In the genomic region with DNA sequence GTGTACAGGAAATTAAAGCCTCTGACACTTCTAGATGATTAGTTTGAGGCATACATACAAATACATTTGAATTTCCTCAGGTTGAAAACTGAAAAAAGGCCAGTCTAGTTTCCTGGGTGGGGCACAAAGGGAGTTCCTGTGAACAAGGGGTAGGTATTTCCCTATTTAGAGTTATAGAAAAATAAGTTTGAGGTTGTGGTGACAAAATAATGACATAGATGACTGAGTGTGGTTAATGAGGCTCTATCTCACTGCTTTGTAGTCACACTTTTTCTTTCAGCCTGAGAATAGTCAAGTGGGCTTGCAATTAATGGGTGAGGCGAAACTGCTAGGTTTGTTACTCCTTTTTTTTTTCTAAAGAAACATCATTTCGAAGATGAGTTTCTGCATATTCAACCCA, we compare ENCODE assay signal across 8 cellular contexts. TPM values are rescaled to one million over a fixed set of nuclear protein-coding genes. Genes with fewer than 3 reads are reported as not detected.
A peak's percentile ranks its signal among the peaks of the same experiment; 100 is the strongest.
DNase-seq lines count a peak whose midpoint lies in the region; ATAC-seq and TF ChIP-seq lines count a peak whose summit lies in the region.

No MANE protein-coding gene starts in this region.

- no peak for TF ChIP-seq EP300 in transverse colon (IDR thresholded peaks at IDR 0.05; ENCODE audit: low read depth)

- TF ChIP-seq CTCF in DND-41 (IDR thresholded peaks at IDR 0.05; ENCODE audit: borderline replicate concordance, extremely low read depth, low read length, poor library complexity, severe bottlenecking) = no peak
- TF ChIP-seq CTCF in transverse colon (IDR thresholded peaks at IDR 0.05) = no peak
- TF ChIP-seq CTCF in lower leg skin (IDR thresholded peaks at IDR 0.05) = no peak

- no peak overlapping the region for H3K9ac ChIP-seq in DND-41 (ENCODE audit: low read depth, low read length)

- ATAC-seq in DND-41 (ENCODE audit: insufficient read depth, low read depth) (peak; percentile 64), GM19395 (IDR thresholded peaks at IDR 0.05; ENCODE audit: unreplicated experiment) (peak; percentile 62), HG03432 (IDR thresholded peaks at IDR 0.05; ENCODE audit: unreplicated experiment) (peak; percentile 66)

- no peaks in the 10 kb centered on the region for H4K20me1 ChIP-seq in DND-41 (ENCODE audit: insufficient read depth, low read length)

- H3K9me3 ChIP-seq in DND-41 (ENCODE audit: insufficient read depth, low read length, severe bottlenecking) (no peaks in the 10 kb centered on the region), transverse colon (no peaks in the 10 kb centered on the region)

- H3K27ac ChIP-seq in DND-41 (ENCODE audit: low read length) = no peak overlapping the region
- H3K27ac ChIP-seq in transverse colon = no peak overlapping the region

- H3K79me2 ChIP-seq in DND-41 (ENCODE audit: insufficient read depth, low read length) = no peaks in the 10 kb centered on the region

- intact Hi-C loops in transverse colon (cut with DNase I; ENCODE audit: low total_unique reads) = loop anchor here (10.0 kb wide), 1 partner anchor 217 kb away; no protein-coding TSS in a partner anchor
- intact Hi-C loops in lower leg skin (cut with DNase I; ENCODE audit: low total_unique reads) = loop anchor here (10.0 kb wide), 1 partner anchor 117 kb away; no protein-coding TSS in a partner anchor

- H2AFZ ChIP-seq in DND-41 (ENCODE audit: low read depth, low read length) = no peak overlapping the region

- H3K36me3 ChIP-seq in DND-41 (ENCODE audit: insufficient read depth, low read length) = no peaks in the 10 kb centered on the region
- H3K36me3 ChIP-seq in transverse colon = no peaks in the 10 kb centered on the region

- H3K4me3 ChIP-seq in DND-41 (ENCODE audit: low read depth in 1 of 2, low read length in 2 of 2) (no peak overlapping the region), transverse colon (no peak overlapping the region), lower leg skin (ENCODE audit: low read depth, poor library complexity, severe bottlenecking) (no peak overlapping the region)

- no peak for TF ChIP-seq POLR2A in transverse colon (IDR thresholded peaks at IDR 0.05)
- no peak for TF ChIP-seq POLR2A in lower leg skin (IDR thresholded peaks at IDR 0.05)

- H3K27me3 ChIP-seq in DND-41 (ENCODE audit: insufficient read depth, low read length, poor library complexity) (no peaks in the 10 kb centered on the region), transverse colon (no peaks in the 10 kb centered on the region)

- in situ Hi-C loops in transverse colon (cut with MboI; ENCODE audit: low pct_ligation_motif_present in 1 of 4, low pct_unique_long_range_greater_than_20kb in 1 of 4, low sequenced_read_pairs in 3 of 4) = loop anchor here in 1 of 4 donors (25.0 kb wide), 1 partner anchor 105 kb away; no protein-coding TSS in a partner anchor

- DNase-seq in DND-41 = no peak
- peak; percentile 7 for DNase-seq in activated T-helper 9 cell treated with anti-CD3 and anti-CD28 coated beads, Interleukin-2, amount 50 U/mL, for 16 hours (ENCODE audit: low read depth)
- no peak for DNase-seq in transverse colon
- DNase-seq in lower leg skin (ENCODE audit: low spot score in 2 of 2) = no peak
- no peak for DNase-seq in occipital lobe (lab: John Stamatoyannopoulos, UW)
- no peak for DNase-seq in UCSD-AML1 (lab: John Stamatoyannopoulos, UW; ENCODE audit: unreplicated experiment)

- H3K4me1 ChIP-seq in DND-41 (ENCODE audit: insufficient read depth, low read length) (no peaks in the 10 kb centered on the region), transverse colon (peaks cover 0 to 29% (median 20%) of the 10 kb centered on the region in 4 donors)

- no peak overlapping the region for H3K4me2 ChIP-seq in DND-41 (ENCODE audit: insufficient read depth, low read length)

- WGBS in transverse colon (ENCODE audit: low coverage in 1 of 2), 2 donors = 68 to 95% methylated on average over 2 of the region's 2 CpGs
- 82 to 84% methylated on average over 2 of the region's 2 CpGs for WGBS in lower leg skin, 2 donors

RNA-seq across cellular contexts. Expression of a gene that starts 4.3 kb away (rescaled TPM):
- 10 to 100 TPM in 1 of 4 donors, 1 to 10 TPM in 3; 4.4 to 66.2 (median 5.1) TPM for total RNA-seq in transverse colon
- 10 to 100 TPM; 23.1 to 62.8 (median 35.1) TPM for total RNA-seq in lower leg skin
- 9.8 TPM for total RNA-seq in occipital lobe
